8 cellular contexts compared by ENCODE assay signal in genomic region chr4:158769175-158769831, GRCh38. TPM values are rescaled to one million over a fixed set of nuclear protein-coding genes. Genes with fewer than 3 reads are reported as not detected.
DNase-seq lines count a peak whose midpoint lies in the region; ATAC-seq and TF ChIP-seq lines count a peak whose summit lies in the region.

No MANE protein-coding gene starts in this region.

- H3K9me3 ChIP-seq in esophagus squamous epithelium = no peaks in the 10 kb centered on the region
- no peaks in the 10 kb centered on the region for H3K9me3 ChIP-seq in suprapubic skin

- H3K27me3 ChIP-seq in esophagus squamous epithelium = no peaks in the 10 kb centered on the region
- H3K27me3 ChIP-seq in suprapubic skin = no peaks in the 10 kb centered on the region

- intact Hi-C loops in esophagus squamous epithelium (cut with DNase I) = no loop called here

- DNase-seq in GM12865 (ENCODE audit: low read depth) (peak; percentile 26), NCI-H526 treated with DMSO at 0.1 percent for 48 hours (lab: John Stamatoyannopoulos, UW) (peak; percentile 18), esophagus squamous epithelium (lab: John Stamatoyannopoulos, UW) (no peak), suprapubic skin (ENCODE audit: low spot score in 2 of 2) (peak; percentile 75 to 81), NCI-H187 (lab: John Stamatoyannopoulos, UW) (no peak)
- peak; percentile 15 for DNase-seq in activated T-cell treated with anti-CD3 and anti-CD28 coated beads, Interleukin-2, amount 50 U/mL, for 4 hours
- peak; percentile 61 for DNase-seq in natural killer cell treated with Interleukin-12 subunit alpha and Interleukin-12 subunit beta and Interleukin-15 and Interleukin-18, amount 100 ng/mL, for 72 hours (ENCODE audit: low spot score)

- peaks cover 3 to 56% (median 17%) of the 10 kb centered on the region in 3 donors for H3K4me1 ChIP-seq in esophagus squamous epithelium
- peaks cover 43% of the 10 kb centered on the region for H3K4me1 ChIP-seq in suprapubic skin

- H3K4me1 Mint-ChIP-seq in activated T-cell treated with anti-CD3 and anti-CD28 coated beads, Interleukin-2, amount 50 U/mL, for 4 hours (ENCODE audit: low read depth) = peaks cover 32% of the 10 kb centered on the region
- H3K4me1 Mint-ChIP-seq in natural killer cell treated with Interleukin-12 subunit alpha and Interleukin-12 subunit beta and Interleukin-15 and Interleukin-18, amount 100 ng/mL, for 72 hours (ENCODE audit: low read depth in 2 of 2) = peaks cover 25 to 33% of the 10 kb centered on the region in 2 donors

- H3K4me3 Mint-ChIP-seq in activated T-cell treated with anti-CD3 and anti-CD28 coated beads, Interleukin-2, amount 50 U/mL, for 4 hours = peak overlapping the region; percentile 99
- H3K4me3 Mint-ChIP-seq in natural killer cell treated with Interleukin-12 subunit alpha and Interleukin-12 subunit beta and Interleukin-15 and Interleukin-18, amount 100 ng/mL, for 72 hours = peak overlapping the region; percentile 99

- H3K9me3 Mint-ChIP-seq in activated T-cell treated with anti-CD3 and anti-CD28 coated beads, Interleukin-2, amount 50 U/mL, for 4 hours = no peaks in the 10 kb centered on the region
- H3K9me3 Mint-ChIP-seq in natural killer cell treated with Interleukin-12 subunit alpha and Interleukin-12 subunit beta and Interleukin-15 and Interleukin-18, amount 100 ng/mL, for 72 hours = no peaks in the 10 kb centered on the region

- H3K4me3 ChIP-seq in GM12865 (ENCODE audit: low read depth, low read length) (peak overlapping the region; percentile 92), esophagus squamous epithelium (peak overlapping the region; percentile 86 to 94 (median 88)), suprapubic skin (peak overlapping the region; percentile 73)

- ATAC-seq in HG02623 (IDR thresholded peaks at IDR 0.05; ENCODE audit: unreplicated experiment) = peak; percentile 11
- ATAC-seq in activated T-cell treated with anti-CD3 and anti-CD28 coated beads, Interleukin-2, amount 50 U/mL, for 4 hours = peak; percentile 46
- ATAC-seq in natural killer cell treated with Interleukin-12 subunit alpha and Interleukin-12 subunit beta and Interleukin-15 and Interleukin-18, amount 100 ng/mL, for 72 hours = peak; percentile 62 to 63

- no peaks in the 10 kb centered on the region for H3K27me3 Mint-ChIP-seq in activated T-cell treated with anti-CD3 and anti-CD28 coated beads, Interleukin-2, amount 50 U/mL, for 4 hours (ENCODE audit: low read depth)
- no peaks in the 10 kb centered on the region for H3K27me3 Mint-ChIP-seq in natural killer cell treated with Interleukin-12 subunit alpha and Interleukin-12 subunit beta and Interleukin-15 and Interleukin-18, amount 100 ng/mL, for 72 hours

- no peaks in the 10 kb centered on the region for H3K36me3 Mint-ChIP-seq in activated T-cell treated with anti-CD3 and anti-CD28 coated beads, Interleukin-2, amount 50 U/mL, for 4 hours (ENCODE audit: insufficient read depth)
- H3K36me3 Mint-ChIP-seq in natural killer cell treated with Interleukin-12 subunit alpha and Interleukin-12 subunit beta and Interleukin-15 and Interleukin-18, amount 100 ng/mL, for 72 hours = no peaks in the 10 kb centered on the region

- TF ChIP-seq EP300 in suprapubic skin (IDR thresholded peaks at IDR 0.05) = no peak

- no peak for TF ChIP-seq POLR2A in esophagus squamous epithelium (IDR thresholded peaks at IDR 0.05)
- no peak for TF ChIP-seq POLR2A in suprapubic skin (IDR thresholded peaks at IDR 0.05)

- TF ChIP-seq CTCF in GM12865 (IDR thresholded peaks at IDR 0.05; ENCODE audit: insufficient read depth, low read depth, low read length, missing control alignments) = no peak
- no peak for TF ChIP-seq CTCF in esophagus squamous epithelium (IDR thresholded peaks at IDR 0.05)
- no peak for TF ChIP-seq CTCF in suprapubic skin (IDR thresholded peaks at IDR 0.05)

- H3K27ac ChIP-seq in esophagus squamous epithelium = peak overlapping the region; percentile 84 to 94 (median 92)
- H3K27ac ChIP-seq in suprapubic skin = peak overlapping the region; percentile 85

- H3K36me3 ChIP-seq in esophagus squamous epithelium (no peaks in the 10 kb centered on the region), suprapubic skin (no peaks in the 10 kb centered on the region)

- H3K27ac Mint-ChIP-seq in natural killer cell treated with Interleukin-12 subunit alpha and Interleukin-12 subunit beta and Interleukin-15 and Interleukin-18, amount 100 ng/mL, for 72 hours = peak overlapping the region; percentile 93 to 96

- 0 to 1% methylated on average over 2 to 12 of the region's 47 CpGs for WGBS in esophagus squamous epithelium, 2 donors
- WGBS in suprapubic skin = 0% methylated on average over 34 of the region's 47 CpGs

RNA-seq across cellular contexts. Expression of gene FNIP2, which starts 0.5 kb away (rescaled TPM):
- total RNA-seq in activated T-cell treated with anti-CD3 and anti-CD28 coated beads, Interleukin-2, amount 50 U/mL, for 4 hours = 10 to 100 TPM in 2 of 3 donors, 1 to 10 TPM in 1; 9.0 to 13.0 (median 10.6) TPM
- total RNA-seq in esophagus squamous epithelium (10 to 100 TPM in 3 of 4 donors, 1 to 10 TPM in 1; 6.0 to 28.8 (median 12.4) TPM), suprapubic skin (10 to 100 TPM; 21.4 to 31.7 (median 28.1) TPM)
- 10 to 100 TPM; 17.5 to 35.6 TPM for total RNA-seq in natural killer cell treated with Interleukin-12 subunit alpha and Interleukin-12 subunit beta and Interleukin-15 and Interleukin-18, amount 100 ng/mL, for 72 hours

RNA-seq across cellular contexts. Expression of gene PPID, which starts 46.1 kb away (rescaled TPM):
- total RNA-seq in activated T-cell treated with anti-CD3 and anti-CD28 coated beads, Interleukin-2, amount 50 U/mL, for 4 hours = 10 to 100 TPM; 56.0 to 65.6 (median 63.0) TPM
- total RNA-seq in esophagus squamous epithelium (10 to 100 TPM; 14.1 to 24.8 (median 21.5) TPM), suprapubic skin (10 to 100 TPM in 3 of 4 donors, 1 to 10 TPM in 1; 8.1 to 18.9 (median 12.6) TPM)
- 10 to 100 TPM; 32.8 to 55.6 TPM for total RNA-seq in natural killer cell treated with Interleukin-12 subunit alpha and Interleukin-12 subunit beta and Interleukin-15 and Interleukin-18, amount 100 ng/mL, for 72 hours

Comparison
In these comparisons a context has a peak if more than half of its experiments do, and no peak if none do; other contexts are left out.
1. DNase-seq: peak in GM12865 (single experiment), NCI-H526 treated with DMSO at 0.1 percent for 48 hours (single experiment), activated T-cell treated with anti-CD3 and anti-CD28 coated beads, Interleukin-2, amount 50 U/mL, for 4 hours (single experiment), natural killer cell treated with Interleukin-12 subunit alpha and Interleukin-12 subunit beta and Interleukin-15 and Interleukin-18, amount 100 ng/mL, for 72 hours (single experiment) and suprapubic skin (2 of 2); none in esophagus squamous epithelium (single experiment) and NCI-H187 (0 of 2).
2. ATAC-seq: peak in every context shown above with its lines; median percentile 62 in natural killer cell treated with Interleukin-12 subunit alpha and Interleukin-12 subunit beta and Interleukin-15 and Interleukin-18, amount 100 ng/mL, for 72 hours; 46 in activated T-cell treated with anti-CD3 and anti-CD28 coated beads, Interleukin-2, amount 50 U/mL, for 4 hours; 11 in HG02623.
3. Peak in every context shown above with its lines, with median percentiles within 50 percentile points of each other: H3K4me3 ChIP-seq.